8 cellular contexts compared by ENCODE assay signal in the genomic region with DNA sequence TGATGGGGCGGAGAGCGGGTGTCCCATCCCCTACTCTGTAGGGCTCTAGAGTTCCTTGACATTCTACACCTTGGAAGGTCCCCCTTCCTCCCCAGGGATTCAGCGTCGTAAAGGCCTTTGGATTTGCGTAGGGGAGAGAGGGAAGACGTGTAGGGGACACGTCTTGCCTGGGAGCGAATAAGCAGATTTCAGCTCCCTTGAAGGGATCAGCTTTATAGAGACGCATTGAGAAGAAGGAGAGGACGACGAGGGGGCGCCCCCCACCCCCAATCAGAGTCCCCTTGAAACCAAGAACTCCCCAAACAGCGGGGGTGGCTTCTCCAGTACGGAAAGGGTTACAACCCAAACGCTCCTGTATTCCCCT. TPM values are rescaled to one million over a fixed set of nuclear protein-coding genes. Genes with fewer than 3 reads are reported as not detected.
DNase-seq lines count a peak whose midpoint lies in the region; ATAC-seq, FAIRE-seq and TF ChIP-seq lines count a peak whose summit lies in the region.

No MANE protein-coding gene starts in this region.

- H3K27ac Mint-ChIP-seq in central memory CD8-positive, alpha-beta T cell (ENCODE audit: low read depth) = peak overlapping the region; percentile 64

- H3K4me3 Mint-ChIP-seq in central memory CD8-positive, alpha-beta T cell = peak overlapping the region; percentile 87

- H3K27me3 Mint-ChIP-seq in central memory CD8-positive, alpha-beta T cell = no peaks in the 10 kb centered on the region

- H3K9me3 Mint-ChIP-seq in central memory CD8-positive, alpha-beta T cell = no peaks in the 10 kb centered on the region

- H3K27ac ChIP-seq in KOPT-K1 (ENCODE audit: low read depth, low read length, poor library complexity, severe bottlenecking) = peak overlapping the region; percentile 4

- H3K4me3 ChIP-seq in mucosa of descending colon = peak overlapping the region; percentile 72

- peaks cover 13% of the 10 kb centered on the region for H3K4me1 ChIP-seq in mucosa of descending colon (ENCODE audit: low read depth)

- peak; percentile 14 for DNase-seq in Caki2 (ENCODE audit: low read depth)
- no peak for DNase-seq in central memory CD8-positive, alpha-beta T cell (ENCODE audit: low spot score in 2 of 2)
- peak in 2 of 3 donors; percentile 12 to 49 for DNase-seq in mucosa of descending colon
- no peak for DNase-seq in COR-L47 (lab: John Stamatoyannopoulos, UW)
- no peak for DNase-seq in D721Med (ENCODE audit: insufficient read length, low spot score)
- DNase-seq in SHP77 treated with DMSO at 0.1 percent for 48 hours (lab: John Stamatoyannopoulos, UW) = no peak
- no peak for DNase-seq in ecto neural progenitor cell (ENCODE audit: low spot score)

- peaks cover 31% of the 10 kb centered on the region for H3K4me1 Mint-ChIP-seq in central memory CD8-positive, alpha-beta T cell

- in situ Hi-C loops in Caki2 (cut with HindIII; ENCODE audit: low pct_unique_long_range_greater_than_20kb, low sequenced_read_pairs) = no loop called here

- intact Hi-C loops in mucosa of descending colon (cut with DNase I, micrococcal nuclease) = no loop called here

- peaks cover 24% of the 10 kb centered on the region for H3K36me3 Mint-ChIP-seq in central memory CD8-positive, alpha-beta T cell (ENCODE audit: insufficient read depth)

- TF ChIP-seq CTCF in mucosa of descending colon (IDR thresholded peaks at IDR 0.05) (no peak), D721Med (IDR thresholded peaks at IDR 0.05; ENCODE audit: insufficient read depth, missing control alignments) (no peak)

- no peaks in the 10 kb centered on the region for H3K36me3 ChIP-seq in KOPT-K1 (ENCODE audit: insufficient read depth, low read length)
- peaks cover 3% of the 10 kb centered on the region for H3K36me3 ChIP-seq in mucosa of descending colon (ENCODE audit: low read depth)

- no peak for ATAC-seq in central memory CD8-positive, alpha-beta T cell (replicated peaks; ENCODE audit: extremely low read depth, poor library complexity, severe bottlenecking)
- ATAC-seq in mucosa of descending colon = peak; percentile 2

- no peak for FAIRE-seq in D721Med (lab: Jason Lieb, UNC)

- no peaks in the 10 kb centered on the region for H3K9me3 ChIP-seq in KOPT-K1 (ENCODE audit: insufficient read depth, low read length, poor library complexity, severe bottlenecking)
- H3K9me3 ChIP-seq in mucosa of descending colon = no peaks in the 10 kb centered on the region

RNA-seq across cellular contexts. Expression of gene CALCOCO1, which starts 0.3 kb away (rescaled TPM):
- total RNA-seq in Caki2 (2014; rRNA removed; shearing (Covaris generic); ENCODE audit: low replicate concordance) = 25.9 and 27.4 TPM in 2 replicates
- total RNA-seq in mucosa of descending colon = 100 to 1,000 TPM in 2 of 3 donors, 10 to 100 TPM in 1; 62.2 to 235 (median 119) TPM

RNA-seq across cellular contexts. Expression of gene CISTR, which starts 24.9 kb away (rescaled TPM):
- not detected in 2 replicates for total RNA-seq in Caki2 (2014; rRNA removed; shearing (Covaris generic); ENCODE audit: low replicate concordance)
- not detected for total RNA-seq in mucosa of descending colon

RNA-seq across cellular contexts. Expression of gene ATP5MC2, which starts 51.0 kb away (rescaled TPM):
- 313 and 355 TPM in 2 replicates for total RNA-seq in Caki2 (2014; rRNA removed; shearing (Covaris generic); ENCODE audit: low replicate concordance)
- total RNA-seq in mucosa of descending colon = 100 to 1,000 TPM; 328 to 354 (median 349) TPM

Comparison
In these comparisons a context has a peak if more than half of its experiments do, and no peak if none do; other contexts are left out.
1. DNase-seq: peak in Caki2 (single experiment) and mucosa of descending colon (2 of 3); none in central memory CD8-positive, alpha-beta T cell (0 of 2), COR-L47 (single experiment), D721Med (single experiment), SHP77 treated with DMSO at 0.1 percent for 48 hours (single experiment) and ecto neural progenitor cell (single experiment).